8 cellular contexts compared by ENCODE assay signal in the genomic region with DNA sequence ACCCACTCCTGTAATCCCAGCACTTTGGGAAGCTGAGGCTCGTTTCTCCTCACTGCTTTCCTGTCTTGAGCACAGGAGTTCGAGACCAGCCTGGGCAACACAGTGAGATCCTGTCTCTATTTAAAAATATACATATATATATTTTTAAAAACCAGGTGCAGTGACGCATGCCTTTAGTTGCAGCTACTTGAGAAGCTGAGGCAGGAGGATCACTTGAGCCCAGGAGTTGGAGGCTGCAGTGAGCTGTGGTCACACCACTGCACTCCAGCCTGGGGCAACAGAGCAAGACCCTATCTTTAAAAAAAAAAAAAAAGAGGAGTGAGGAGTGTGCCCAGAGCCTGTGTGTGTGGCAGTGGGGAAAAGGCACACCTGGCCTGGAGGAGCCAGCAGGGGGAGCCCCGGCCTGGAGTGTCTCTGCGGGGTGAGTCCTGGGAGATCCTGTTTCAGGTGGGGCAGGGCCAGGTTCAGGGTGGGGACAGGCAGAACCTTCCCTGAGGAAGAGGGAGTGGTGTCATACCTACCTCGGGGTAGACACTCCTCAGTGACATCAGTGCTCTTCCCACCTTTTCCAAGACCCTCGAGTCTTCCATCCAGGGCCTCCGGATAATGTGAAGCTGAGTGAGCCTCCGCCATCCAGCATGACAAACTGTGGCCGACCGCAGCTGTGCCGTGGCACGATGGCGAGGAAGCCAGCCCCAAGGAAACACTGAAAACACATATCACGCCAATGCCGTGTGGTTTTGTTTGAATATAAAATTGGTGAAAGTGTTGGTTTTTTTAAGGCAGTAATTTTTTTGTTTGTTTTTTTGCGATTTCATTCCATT. TPM values are rescaled to one million over a fixed set of nuclear protein-coding genes. Genes with fewer than 3 reads are reported as not detected.
DNase-seq lines count a peak whose midpoint lies in the region; ATAC-seq, FAIRE-seq and TF ChIP-seq lines count a peak whose summit lies in the region.

No MANE protein-coding gene starts in this region.

- peak; percentile 45 to 74 for DNase-seq in A549 (ENCODE audit: low read depth in 1 of 2, low spot score in 1 of 2)
- DNase-seq in activated B cell treated with CpG ODN at 0.5 μM for 24 hours, result peak; percentile 55
- peak in 1 of 2 donors; percentile 47 for DNase-seq in central memory CD8-positive, alpha-beta T cell (ENCODE audit: low spot score in 2 of 2)
- DNase-seq in mucosa of gallbladder (ENCODE audit: low spot score), result peak; percentile 41
- DNase-seq in uterus, result no peak
- no peak for DNase-seq in A172 (ENCODE audit: low spot score)
- no peak for DNase-seq in RKO (ENCODE audit: low spot score)

- H3K9me3 ChIP-seq in A549 (no peaks in the 10 kb centered on the region), uterus (no peaks in the 10 kb centered on the region)

- no peaks in the 10 kb centered on the region for H3K27me3 ChIP-seq in uterus

- TF ChIP-seq EP300 in A549 (IDR thresholded peaks at IDR 0.05), result no peak

- H3K4me3 ChIP-seq in A549 (no peak overlapping the region), uterus (no peak overlapping the region)

- no peaks in the 10 kb centered on the region for H3K36me3 ChIP-seq in uterus

- H3K4me2 ChIP-seq in A549, result no peak overlapping the region

- H3K27ac Mint-ChIP-seq in activated B cell treated with CpG ODN at 0.5 μM for 24 hours, result no peak overlapping the region
- H3K27ac Mint-ChIP-seq in central memory CD8-positive, alpha-beta T cell (ENCODE audit: low read depth), result no peak overlapping the region

- H3K27me3 Mint-ChIP-seq in activated B cell treated with CpG ODN at 0.5 μM for 24 hours, result no peaks in the 10 kb centered on the region
- H3K27me3 Mint-ChIP-seq in central memory CD8-positive, alpha-beta T cell, result no peaks in the 10 kb centered on the region

- no peaks in the 10 kb centered on the region for H3K4me1 Mint-ChIP-seq in activated B cell treated with CpG ODN at 0.5 μM for 24 hours
- H3K4me1 Mint-ChIP-seq in central memory CD8-positive, alpha-beta T cell, result no peaks in the 10 kb centered on the region

- TF ChIP-seq POLR2A in A549 (IDR thresholded peaks at IDR 0.05; ENCODE audit: low read length) (no peak), uterus (IDR thresholded peaks at IDR 0.05) (no peak)

- TF ChIP-seq CTCF in A549 (IDR thresholded peaks at IDR 0.05) (peak; percentile 48), activated B cell treated with CpG ODN at 0.5 μM for 24 hours (IDR thresholded peaks at IDR 0.05) (no peak), uterus (IDR thresholded peaks at IDR 0.05) (peak; percentile 5 to 29 (median 26))

- peaks cover 59% of the 10 kb centered on the region for H3K36me3 Mint-ChIP-seq in activated B cell treated with CpG ODN at 0.5 μM for 24 hours (ENCODE audit: low read depth)
- H3K36me3 Mint-ChIP-seq in central memory CD8-positive, alpha-beta T cell (ENCODE audit: insufficient read depth), result peaks cover 63% of the 10 kb centered on the region

- H3K4me1 ChIP-seq in A549 (no peaks in the 10 kb centered on the region), uterus (no peaks in the 10 kb centered on the region)

- FAIRE-seq in A549 (lab: Jason Lieb, UNC), result no peak

- POLR2A ChIA-PET in A549 (lab: Yijun Ruan, JAX), result no interaction called here
- POLR2A ChIA-PET in activated B cell treated with CpG ODN at 0.5 μM for 24 hours (lab: Charles Lee), result interaction anchor here (0.6 to 1.2 kb wide), 6 partner anchors 19 to 254 kb away, joined by 3 to 6 read pairs (median 3); partner anchors contain the start of genes BUD31 and PDAP1

- TF ChIP-seq RAD21 in A549 (conservative IDR thresholded peaks at IDR 0.05 in 1 of 2, IDR thresholded peaks at IDR 0.05 in 1 of 2), result peak; percentile 45 to 50; a peak in 4 of 5 replicates

- H3K27ac ChIP-seq in A549 (no peak overlapping the region), uterus (no peak overlapping the region)

- ATAC-seq in A549 (peak; percentile 85 to 89), GM21737 (IDR thresholded peaks at IDR 0.05; ENCODE audit: unreplicated experiment) (peak; percentile 65), activated B cell treated with CpG ODN at 0.5 μM for 24 hours (ENCODE audit: low read depth) (peak; percentile 99)
- ATAC-seq in central memory CD8-positive, alpha-beta T cell (replicated peaks; ENCODE audit: extremely low read depth, poor library complexity, severe bottlenecking), result peak; percentile 62

- intact Hi-C loops in activated B cell treated with CpG ODN at 0.5 μM for 24 hours (cut with micrococcal nuclease) (loop anchor here (1.0 to 5.0 kb wide), 4 partner anchors 22 to 252 kb away; partner anchors contain the start of genes BUD31, PDAP1 and ZSCAN25), uterus (cut with DNase I; ENCODE audit: low total_unique reads) (no loop called here)

- H3K4me3 Mint-ChIP-seq in activated B cell treated with CpG ODN at 0.5 μM for 24 hours, result no peak overlapping the region
- H3K4me3 Mint-ChIP-seq in central memory CD8-positive, alpha-beta T cell, result no peak overlapping the region

- WGBS in A549 (ENCODE audit: missing lambda C conversion rate), result 72% methylated on average over 17 of the region's 17 CpGs

- CTCF ChIA-PET in A549 (lab: Yijun Ruan, JAX), result interaction anchor here (0.6 to 1.8 kb wide), 13 partner anchors 9 to 371 kb away, joined by 3 to 8 read pairs (median 3); no protein-coding TSS in a partner anchor
- CTCF ChIA-PET in activated B cell treated with CpG ODN at 0.5 μM for 24 hours (lab: Charles Lee), result interaction anchor here (0.6 to 1.8 kb wide), 12 partner anchors 14 to 78 kb away, joined by 3 to 7 read pairs (median 4); partner anchors contain the start of genes BUD31 and PDAP1

- H3K9me3 Mint-ChIP-seq in activated B cell treated with CpG ODN at 0.5 μM for 24 hours, result no peaks in the 10 kb centered on the region
- H3K9me3 Mint-ChIP-seq in central memory CD8-positive, alpha-beta T cell, result no peaks in the 10 kb centered on the region

TF ChIP-seq in A549, 52 proteins besides CTCF, POLR2A, EP300 and RAD21:
- TF ChIP-seq ZC3H11A (IDR thresholded peaks at IDR 0.05), result no peak
- peak; percentile 32; the same call in 1 of the 3 replicates for TF ChIP-seq SMC3 (IDR thresholded peaks at IDR 0.05)

RNA-seq across cellular contexts. Expression of gene ARPC1B, which starts 9.0 kb away (rescaled TPM):
- polyA plus RNA-seq in A549 (2011; rRNA removed) (141 and 197 TPM in 2 replicates), A549 (2017; fragmentation: RNase III; extraction: RNeasy Plus Mini Kit Qiagen cat#74134 plus additional on column Dnase treatment) (272 to 302 TPM (median 294 TPM) in 3 replicates)
- 504 and 519 TPM in 2 replicates for polyA plus RNA-seq in A549 (2012; cell fraction: cytosol; rRNA removed)
- polyA plus RNA-seq in A549 (2012; cell fraction: nucleus; rRNA removed), result 356 and 444 TPM in 2 replicates
- 61.3 and 103 TPM in 2 replicates for polyA minus RNA-seq in A549 (2011; rRNA and poly(A)+ RNA removed)
- total RNA-seq in activated B cell treated with CpG ODN at 0.5 μM for 24 hours (300 and 312 TPM in 2 replicates), mucosa of gallbladder (123 TPM), uterus (100 to 1,000 TPM in 3 of 4 donors, 10 to 100 TPM in 1; 74.5 to 275 (median 196) TPM)
- total RNA-seq in A172 (2014; rRNA removed; shearing (Covaris generic)), result 549 and 731 TPM in 2 replicates

RNA-seq across cellular contexts. Expression of gene ARPC1A, which starts 39.8 kb away (rescaled TPM):
- 120 TPM in 2 replicates for polyA plus RNA-seq in A549 (2011; rRNA removed)
- polyA plus RNA-seq in A549 (2012; cell fraction: cytosol; rRNA removed), result 167 and 169 TPM in 2 replicates
- 69.5 and 75.4 TPM in 2 replicates for polyA plus RNA-seq in A549 (2012; cell fraction: nucleus; rRNA removed)
- polyA plus RNA-seq in A549 (2017; fragmentation: RNase III; extraction: RNeasy Plus Mini Kit Qiagen cat#74134 plus additional on column Dnase treatment), result 116 to 127 TPM (median 121 TPM) in 3 replicates
- 150 and 151 TPM in 2 replicates for polyA minus RNA-seq in A549 (2011; rRNA and poly(A)+ RNA removed)
- 47.3 and 51.6 TPM in 2 replicates for total RNA-seq in activated B cell treated with CpG ODN at 0.5 μM for 24 hours
- 140 TPM for total RNA-seq in mucosa of gallbladder
- 100 to 1,000 TPM in 3 of 4 donors, 10 to 100 TPM in 1; 76.5 to 118 (median 103) TPM for total RNA-seq in uterus
- total RNA-seq in A172 (2014; rRNA removed; shearing (Covaris generic)), result 326 and 351 TPM in 2 replicates

RNA-seq across cellular contexts. Expression of gene PDAP1, which starts 42.9 kb away (rescaled TPM):
- polyA plus RNA-seq in A549 (2011; rRNA removed), result 42.4 and 81.8 TPM in 2 replicates
- polyA plus RNA-seq in A549 (2012; cell fraction: cytosol; rRNA removed), result 91.7 and 140 TPM in 2 replicates
- 38.4 and 50.0 TPM in 2 replicates for polyA plus RNA-seq in A549 (2012; cell fraction: nucleus; rRNA removed)
- 334 to 347 TPM (median 343 TPM) in 3 replicates for polyA plus RNA-seq in A549 (2017; fragmentation: RNase III; extraction: RNeasy Plus Mini Kit Qiagen cat#74134 plus additional on column Dnase treatment)
- 14.4 and 19.3 TPM in 2 replicates for polyA minus RNA-seq in A549 (2011; rRNA and poly(A)+ RNA removed)
- 105 and 134 TPM in 2 replicates for total RNA-seq in activated B cell treated with CpG ODN at 0.5 μM for 24 hours
- 83.7 TPM for total RNA-seq in mucosa of gallbladder
- total RNA-seq in uterus, result 100 to 1,000 TPM in 1 of 4 donors, 10 to 100 TPM in 3; 39.9 to 185 (median 72.1) TPM
- 236 and 279 TPM in 2 replicates for total RNA-seq in A172 (2014; rRNA removed; shearing (Covaris generic))

RNA-seq across cellular contexts. Expression of gene BUD31, which starts 43.2 kb away (rescaled TPM):
- polyA plus RNA-seq in A549 (2011; rRNA removed), result 81.7 and 96.5 TPM in 2 replicates
- polyA plus RNA-seq in A549 (2012; cell fraction: cytosol; rRNA removed), result 95.6 and 120 TPM in 2 replicates
- 64.4 and 67.6 TPM in 2 replicates for polyA plus RNA-seq in A549 (2012; cell fraction: nucleus; rRNA removed)
- 97.0 to 105 TPM (median 105 TPM) in 3 replicates for polyA plus RNA-seq in A549 (2017; fragmentation: RNase III; extraction: RNeasy Plus Mini Kit Qiagen cat#74134 plus additional on column Dnase treatment)
- polyA minus RNA-seq in A549 (2011; rRNA and poly(A)+ RNA removed), result 25.9 and 29.9 TPM in 2 replicates
- total RNA-seq in activated B cell treated with CpG ODN at 0.5 μM for 24 hours, result 93.7 and 113 TPM in 2 replicates
- 77.8 TPM for total RNA-seq in mucosa of gallbladder
- 10 to 100 TPM; 29.4 to 93.2 (median 54.4) TPM for total RNA-seq in uterus
- 180 and 228 TPM in 2 replicates for total RNA-seq in A172 (2014; rRNA removed; shearing (Covaris generic))

Comparison
In these comparisons a context has a peak if more than half of its experiments do, and no peak if none do; other contexts are left out.
1. DNase-seq: peak in A549 (2 of 2), activated B cell treated with CpG ODN at 0.5 μM for 24 hours (single experiment) and mucosa of gallbladder (single experiment); none in uterus (0 of 2), A172 (single experiment) and RKO (single experiment).
2. Peak in every context shown above with its lines, with median percentiles within 50 percentile points of each other: ATAC-seq.